In the genomic region with DNA sequence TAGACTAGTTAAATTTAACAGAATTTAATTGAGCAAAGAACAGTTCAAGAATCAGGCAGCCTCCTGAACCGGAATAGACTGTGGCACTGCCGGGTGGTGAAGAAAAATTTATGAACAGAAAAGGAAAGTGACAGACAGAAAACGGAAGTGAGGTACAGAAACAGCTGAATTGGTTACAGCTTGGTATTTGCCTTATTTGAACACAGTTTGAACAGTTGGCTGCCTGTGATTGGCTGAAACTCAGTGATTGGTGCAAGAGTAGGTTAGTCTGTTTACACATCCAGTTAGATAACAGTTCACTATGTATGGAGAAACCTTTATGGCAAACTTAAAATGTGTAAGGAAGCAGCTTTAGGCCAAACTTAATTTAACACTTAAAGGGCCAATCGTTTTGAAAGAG, we compare ENCODE assay signal across 8 cellular contexts.
DNase-seq lines count a peak whose midpoint lies in the region; ATAC-seq, FAIRE-seq and TF ChIP-seq lines count a peak whose summit lies in the region.
"Had no signal": no experiment of that assay in that cellular context is flagged by ENCODE, and none has a peak within 500 bp of the region (broad histone marks: within the 10 kb centered on the region; RNA-seq: fewer than 3 reads in every experiment).

No MANE protein-coding gene starts in this region.

- TF ChIP-seq CTCF in activated B cell treated with CpG ODN at 0.5 μM for 24 hours (IDR thresholded peaks at IDR 0.05) (no peak), nephron progenitor cell (IDR thresholded peaks at IDR 0.05) (no peak)

- H3K9me3 Mint-ChIP-seq in activated B cell treated with CpG ODN at 0.5 μM for 24 hours = peaks cover 6% of the 10 kb centered on the region
- no peaks in the 10 kb centered on the region for H3K9me3 Mint-ChIP-seq in nephron progenitor cell

- peaks cover 9% of the 10 kb centered on the region for H3K4me1 Mint-ChIP-seq in activated B cell treated with CpG ODN at 0.5 μM for 24 hours
- peaks cover 61% of the 10 kb centered on the region for H3K4me1 Mint-ChIP-seq in nephron progenitor cell

- H3K36me3 Mint-ChIP-seq in activated B cell treated with CpG ODN at 0.5 μM for 24 hours (ENCODE audit: low read depth) = peaks cover 4% of the 10 kb centered on the region
- peaks cover 6% of the 10 kb centered on the region for H3K36me3 Mint-ChIP-seq in nephron progenitor cell (ENCODE audit: low read depth)

- intact Hi-C loops in activated B cell treated with CpG ODN at 0.5 μM for 24 hours (cut with micrococcal nuclease) = no loop called here

- DNase-seq in GM19239 (ENCODE audit: insufficient read length, low spot score) = no peak
- no peak for DNase-seq in activated B cell treated with CpG ODN at 0.5 μM for 24 hours
- DNase-seq in nephron progenitor cell = no peak
- DNase-seq in NCI-H146 (lab: John Stamatoyannopoulos, UW) = no peak
- no peak for DNase-seq in NCI-H1092 (lab: John Stamatoyannopoulos, UW)
- DNase-seq in NCI-H1105 (lab: John Stamatoyannopoulos, UW) = no peak

- FAIRE-seq in GM19239 (lab: Jason Lieb, UNC) = peak; percentile 31
- FAIRE-seq: bronchial epithelial cell had no signal

- POLR2A ChIA-PET in activated B cell treated with CpG ODN at 0.5 μM for 24 hours (lab: Charles Lee) = interaction anchor here (0.7 to 1.3 kb wide), 2 partner anchors 115 to 558 kb away, joined by 5 to 28 read pairs; no protein-coding TSS in a partner anchor

- H3K27me3 Mint-ChIP-seq in activated B cell treated with CpG ODN at 0.5 μM for 24 hours = no peaks in the 10 kb centered on the region
- no peaks in the 10 kb centered on the region for H3K27me3 Mint-ChIP-seq in nephron progenitor cell (ENCODE audit: low read depth, poor library complexity)

- H3K4me3 Mint-ChIP-seq in activated B cell treated with CpG ODN at 0.5 μM for 24 hours (peak overlapping the region; percentile 8), nephron progenitor cell (no peak overlapping the region)

- ATAC-seq in HG03045 (IDR thresholded peaks at IDR 0.05; ENCODE audit: unreplicated experiment) (peak; percentile 71), activated B cell treated with CpG ODN at 0.5 μM for 24 hours (ENCODE audit: low read depth) (peak; percentile 5)

- H3K27ac Mint-ChIP-seq in activated B cell treated with CpG ODN at 0.5 μM for 24 hours = peak overlapping the region; percentile 8
- peak overlapping the region; percentile 12 for H3K27ac Mint-ChIP-seq in nephron progenitor cell

- CTCF ChIA-PET in activated B cell treated with CpG ODN at 0.5 μM for 24 hours (lab: Charles Lee) = interaction anchor here (0.6 kb wide), 1 partner anchor 21 kb away, joined by 4 read pairs; no protein-coding TSS in a partner anchor
